In the genomic region with DNA sequence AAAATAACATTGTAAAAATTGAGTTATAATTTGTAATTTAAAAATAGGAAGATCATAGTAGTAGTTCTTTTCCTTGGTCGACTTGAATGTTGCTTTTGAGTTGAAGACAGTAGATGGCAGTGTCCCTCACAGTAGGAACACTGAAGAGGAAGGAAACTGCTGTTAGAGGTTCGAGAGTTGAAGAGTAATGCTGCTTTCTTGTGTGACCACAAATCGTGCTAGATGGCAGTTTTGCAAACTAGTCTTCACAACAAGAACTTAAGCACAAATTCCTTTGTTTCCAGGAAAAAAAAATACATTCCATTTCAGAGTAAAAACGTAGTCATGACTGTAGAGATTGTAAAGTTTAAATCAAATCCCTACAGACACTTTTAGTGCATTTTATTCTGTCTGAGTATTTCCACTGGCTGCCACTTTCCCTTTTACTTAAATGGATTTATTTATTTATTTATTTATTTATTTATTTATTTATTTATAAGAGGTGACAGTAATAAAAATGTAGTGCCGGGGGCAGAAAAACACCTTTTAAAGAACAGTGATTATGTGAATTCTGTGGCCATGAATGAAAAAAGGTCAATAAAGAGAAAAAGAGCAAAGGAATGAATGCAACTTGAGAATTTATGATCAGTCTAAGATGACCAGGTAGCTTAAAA, we compare ENCODE assay signal across 8 cellular contexts. TPM values are rescaled to one million over a fixed set of nuclear protein-coding genes. Genes with fewer than 3 reads are reported as not detected.
DNase-seq lines count a peak whose midpoint lies in the region; ATAC-seq and TF ChIP-seq lines count a peak whose summit lies in the region.

No MANE protein-coding gene starts in this region.

- DNase-seq in AG20443 (ENCODE audit: low spot score) (peak; percentile 84), NCI-H446 (lab: John Stamatoyannopoulos, UW) (peak; percentile 25 to 64), left cardiac atrium (no peak), sciatic nerve (ENCODE audit: low spot score) (no peak)
- no peak for DNase-seq in activated naive CD8-positive, alpha-beta T cell treated with anti-CD3 and anti-CD28 coated beads for 36 hours

- peak overlapping the region; percentile 49 for H3K27ac Mint-ChIP-seq in activated naive CD8-positive, alpha-beta T cell treated with anti-CD3 and anti-CD28 coated beads for 36 hours

- peaks cover 33% of the 10 kb centered on the region for H3K4me1 Mint-ChIP-seq in activated naive CD8-positive, alpha-beta T cell treated with anti-CD3 and anti-CD28 coated beads for 36 hours

- no peaks in the 10 kb centered on the region for H3K27me3 Mint-ChIP-seq in activated naive CD8-positive, alpha-beta T cell treated with anti-CD3 and anti-CD28 coated beads for 36 hours

- TF ChIP-seq POLR2A in GM18505 (IDR thresholded peaks at IDR 0.05; ENCODE audit: borderline replicate concordance, extremely low read depth, insufficient read depth, insufficient read length), result no peak

- intact Hi-C loops in left cardiac atrium (cut with DNase I) (loop anchor here (5.0 to 10.0 kb wide), 2 partner anchors 200 to 202 kb away; no protein-coding TSS in a partner anchor), sciatic nerve (cut with DNase I) (no loop called here)

- peak; percentile 56 for TF ChIP-seq CTCF in GM12874 (IDR thresholded peaks at IDR 0.05; ENCODE audit: insufficient read depth, low read depth, low read length)

- H3K4me3 Mint-ChIP-seq in activated naive CD8-positive, alpha-beta T cell treated with anti-CD3 and anti-CD28 coated beads for 36 hours, result no peak overlapping the region

- ATAC-seq in left cardiac atrium (peak; percentile 80 to 83), sciatic nerve (peak; percentile 94), GM21619 (IDR thresholded peaks at IDR 0.05; ENCODE audit: unreplicated experiment) (no peak), GM18505 (IDR thresholded peaks at IDR 0.05; ENCODE audit: unreplicated experiment) (no peak)

- H3K36me3 Mint-ChIP-seq in activated naive CD8-positive, alpha-beta T cell treated with anti-CD3 and anti-CD28 coated beads for 36 hours, result peaks cover 24% of the 10 kb centered on the region

- H3K9me3 Mint-ChIP-seq in activated naive CD8-positive, alpha-beta T cell treated with anti-CD3 and anti-CD28 coated beads for 36 hours, result no peaks in the 10 kb centered on the region

RNA-seq across cellular contexts. Expression of gene SPECC1L, which starts 54.6 kb away (rescaled TPM):
- total RNA-seq in activated naive CD8-positive, alpha-beta T cell treated with anti-CD3 and anti-CD28 coated beads for 36 hours, result 10 to 100 TPM; 46.3 to 47.7 TPM
- total RNA-seq in left cardiac atrium (10 to 100 TPM; 54.5 to 59.1 TPM), sciatic nerve (86.2 TPM)

Comparison
In these comparisons a context has a peak if more than half of its experiments do, and no peak if none do; other contexts are left out.
1. DNase-seq: peak in AG20443 (single experiment) and NCI-H446 (2 of 2); none in activated naive CD8-positive, alpha-beta T cell treated with anti-CD3 and anti-CD28 coated beads for 36 hours (single experiment), left cardiac atrium (single experiment) and sciatic nerve (single experiment).
2. ATAC-seq: peak in left cardiac atrium (2 of 2) and sciatic nerve (single experiment); none in GM21619 (single experiment) and GM18505 (single experiment).